ENCODE assay signal across 2 cellular contexts in genomic region chr7:157431951-157432540, GRCh38.
TF ChIP-seq lines count a peak whose summit lies in the region.

No MANE protein-coding gene starts in this region.

TF ChIP-seq in SK-N-SH treated with all-trans-retinoic acid at 6 μM for 48 hours, 23 proteins besides CTCF, POLR2A, EP300 and RAD21 (continued from another document):
- TF ChIP-seq POU6F1 (CRISPR knock-in tag; IDR thresholded peaks at IDR 0.05; ENCODE audit: borderline replicate concordance, low read depth) (no peak), ISL1 (CRISPR knock-in tag; IDR thresholded peaks at IDR 0.05) (no peak), ARNTL (CRISPR knock-in tag; IDR thresholded peaks at IDR 0.05; ENCODE audit: borderline replicate concordance, low read depth) (no peak), ZFP3 (CRISPR knock-in tag; IDR thresholded peaks at IDR 0.05) (no peak), TCF4 (CRISPR knock-in tag; IDR thresholded peaks at IDR 0.05; ENCODE audit: borderline replicate concordance) (no peak), PATZ1 (CRISPR knock-in tag; IDR thresholded peaks at IDR 0.05; ENCODE audit: borderline replicate concordance) (no peak), PPARA (CRISPR knock-in tag; IDR thresholded peaks at IDR 0.05; ENCODE audit: borderline replicate concordance) (no peak), GLIS3 (CRISPR knock-in tag; IDR thresholded peaks at IDR 0.05) (no peak), TSHZ2 (CRISPR knock-in tag; IDR thresholded peaks at IDR 0.05) (no peak), ZNF70 (CRISPR knock-in tag; IDR thresholded peaks at IDR 0.05) (no peak), OSR1 (CRISPR knock-in tag; IDR thresholded peaks at IDR 0.05) (no peak), CSRNP3 (CRISPR knock-in tag; IDR thresholded peaks at IDR 0.05) (no peak), BACH2 (CRISPR knock-in tag; IDR thresholded peaks at IDR 0.05; ENCODE audit: borderline replicate concordance) (no peak), SNAI2 (CRISPR knock-in tag; IDR thresholded peaks at IDR 0.05) (no peak)
TF ChIP-seq in SK-N-SH treated with all-trans-retinoic acid at 6 μM for 48 hours: peak in this region for 0.

TF ChIP-seq in SK-N-SH, 30 proteins besides CTCF, POLR2A, EP300 and RAD21 (continued from another document):
- TF ChIP-seq REST (IDR thresholded peaks at IDR 0.05; ENCODE audit: low read depth, low read length), result no peak
- no peak for TF ChIP-seq MAX (IDR thresholded peaks at IDR 0.05; ENCODE audit: low read depth)
- TF ChIP-seq IRF3 (IDR thresholded peaks at IDR 0.05; ENCODE audit: low read depth, low read length), result no peak
- no peak for TF ChIP-seq ZBTB33 (IDR thresholded peaks at IDR 0.05; ENCODE audit: borderline replicate concordance, low read depth)
